Comparison of ENCODE assay signal across 11 cellular contexts in genomic region chr19:588758-589692, GRCh38. TPM values are rescaled to one million over a fixed set of nuclear protein-coding genes. Genes with fewer than 3 reads are reported as not detected.
DNase-seq lines count a peak whose midpoint lies in the region; ATAC-seq and TF ChIP-seq lines count a peak whose summit lies in the region.
"Had no signal": no experiment of that assay in that cellular context is flagged by ENCODE, and none has a peak within 500 bp of the region (broad histone marks: within the 10 kb centered on the region; RNA-seq: fewer than 3 reads in every experiment).

No MANE protein-coding gene starts in this region.

- H3K9me2 ChIP-seq in MM.1S (replicated peaks; ENCODE audit: insufficient read depth, low read length), result no peaks in the 10 kb centered on the region

- CTCF ChIA-PET in activated B cell treated with CpG ODN at 0.5 μM for 24 hours (lab: Charles Lee), result no interaction called here

- peaks cover 10% of the 10 kb centered on the region for H3K4me1 ChIP-seq in DND-41 (ENCODE audit: insufficient read depth, low read length)
- H3K4me1 ChIP-seq in MM.1S (ENCODE audit: low read length), result no peaks in the 10 kb centered on the region

- H3K4me3 Mint-ChIP-seq in activated B cell treated with CpG ODN at 0.5 μM for 24 hours, result peak overlapping the region; percentile 44
- peak overlapping the region; percentile 24 to 68 (median 54) for H3K4me3 Mint-ChIP-seq in naive thymus-derived CD8-positive, alpha-beta T cell

- H3K9me3 ChIP-seq in DND-41 (ENCODE audit: insufficient read depth, low read length, severe bottlenecking), result no peaks in the 10 kb centered on the region
- no peaks in the 10 kb centered on the region for H3K9me3 ChIP-seq in MM.1S (replicated peaks; ENCODE audit: insufficient read depth, low read length)

- intact Hi-C loops in activated B cell treated with CpG ODN at 0.5 μM for 24 hours (cut with micrococcal nuclease), result loop anchor here (1.0 to 2.0 kb wide), 2 partner anchors 44 to 145 kb away; partner anchors contain the start of gene POLRMT

- peak; percentile 19 for TF ChIP-seq CTCF in DND-41 (IDR thresholded peaks at IDR 0.05; ENCODE audit: borderline replicate concordance, extremely low read depth, low read length, poor library complexity, severe bottlenecking)
- TF ChIP-seq CTCF in MM.1S (IDR thresholded peaks at IDR 0.05; ENCODE audit: low read length), result no peak
- TF ChIP-seq CTCF in activated B cell treated with CpG ODN at 0.5 μM for 24 hours (IDR thresholded peaks at IDR 0.05), result no peak
- no peak for TF ChIP-seq CTCF in omental fat pad (IDR thresholded peaks at IDR 0.05)

- no peak overlapping the region for H3K9ac ChIP-seq in DND-41 (ENCODE audit: low read depth, low read length)
- H3K9ac ChIP-seq in MM.1S (ENCODE audit: low read length), result no peak overlapping the region

- H3K4me1 Mint-ChIP-seq in activated B cell treated with CpG ODN at 0.5 μM for 24 hours, result peaks cover 11% of the 10 kb centered on the region
- peaks cover 1 to 14% (median 10%) of the 10 kb centered on the region in 4 donors for H3K4me1 Mint-ChIP-seq in naive thymus-derived CD8-positive, alpha-beta T cell

- ATAC-seq in DND-41 (ENCODE audit: insufficient read depth, low read depth) (no peak), activated B cell treated with CpG ODN at 0.5 μM for 24 hours (ENCODE audit: low read depth) (no peak), GM19395 (IDR thresholded peaks at IDR 0.05; ENCODE audit: unreplicated experiment) (no peak), GM18867 (IDR thresholded peaks at IDR 0.05; ENCODE audit: unreplicated experiment) (no peak), omental fat pad (ENCODE audit: low FRiP score) (no peak)
- ATAC-seq in naive thymus-derived CD8-positive, alpha-beta T cell, result peak; percentile 15 to 31

- DNase-seq in DND-41 (no peak), MM.1S (no peak), activated B cell treated with CpG ODN at 0.5 μM for 24 hours (peak; percentile 42), omental fat pad (ENCODE audit: low spot score) (no peak)
- DNase-seq in naive thymus-derived CD8-positive, alpha-beta T cell, result peak in 2 of 10 donors; percentile 34 to 35
- no peak for DNase-seq in NK-92 treated with Interleukin-12 subunit alpha and Interleukin-12 subunit beta, amount 100 ng/mL, for 24 hours (lab: John Stamatoyannopoulos, UW)

- H3K4me3 ChIP-seq in DND-41 (ENCODE audit: low read depth in 1 of 2, low read length in 2 of 2) (no peak overlapping the region; a peak in 1 of 4 replicates), MM.1S (ENCODE audit: low read length) (no peak overlapping the region)

- no peaks in the 10 kb centered on the region for H3F3A ChIP-seq in MM.1S (ENCODE audit: insufficient read depth, low read length)

- no peak overlapping the region for H3K27ac Mint-ChIP-seq in activated B cell treated with CpG ODN at 0.5 μM for 24 hours
- no peak overlapping the region for H3K27ac Mint-ChIP-seq in naive thymus-derived CD8-positive, alpha-beta T cell

- no peaks in the 10 kb centered on the region for H3K9me3 Mint-ChIP-seq in activated B cell treated with CpG ODN at 0.5 μM for 24 hours
- no peaks in the 10 kb centered on the region for H3K9me3 Mint-ChIP-seq in naive thymus-derived CD8-positive, alpha-beta T cell

- no peaks in the 10 kb centered on the region for H3K36me3 Mint-ChIP-seq in activated B cell treated with CpG ODN at 0.5 μM for 24 hours (ENCODE audit: low read depth)
- no peaks in the 10 kb centered on the region for H3K36me3 Mint-ChIP-seq in naive thymus-derived CD8-positive, alpha-beta T cell

- no peak overlapping the region for H3K27ac ChIP-seq in DND-41 (ENCODE audit: low read length)
- H3K27ac ChIP-seq in MM.1S (ENCODE audit: low read length), result no peak overlapping the region

- H2AFZ ChIP-seq in DND-41 (ENCODE audit: low read depth, low read length) (no peak overlapping the region), MM.1S (ENCODE audit: low read length) (no peak overlapping the region)

- H3K79me2 ChIP-seq in DND-41 (ENCODE audit: insufficient read depth, low read length) (no peaks in the 10 kb centered on the region), MM.1S (ENCODE audit: low read length) (no peaks in the 10 kb centered on the region)

- POLR2A ChIA-PET in activated B cell treated with CpG ODN at 0.5 μM for 24 hours (lab: Charles Lee), result interaction anchor here (0.7 kb wide), 1 partner anchor 61 kb away, joined by 3 read pairs; no protein-coding TSS in a partner anchor
- POLR2A ChIA-PET in naive thymus-derived CD8-positive, alpha-beta T cell (lab: Charles Lee), result interaction anchor here (0.5 to 1.6 kb wide), 4 partner anchors 12 to 78 kb away, joined by 3 to 4 read pairs (median 4); partner anchors contain the start of gene RNF126

- H3K27me3 Mint-ChIP-seq in activated B cell treated with CpG ODN at 0.5 μM for 24 hours, result peaks cover 14% of the 10 kb centered on the region
- peaks cover 0 to 36% (median 0%) of the 10 kb centered on the region in 5 donors for H3K27me3 Mint-ChIP-seq in naive thymus-derived CD8-positive, alpha-beta T cell

- peaks cover 8% of the 10 kb centered on the region for H3K27me3 ChIP-seq in DND-41 (ENCODE audit: insufficient read depth, low read length, poor library complexity)
- H3K27me3 ChIP-seq in MM.1S (replicated peaks; ENCODE audit: insufficient read depth, low read length), result peaks cover 57% of the 10 kb centered on the region

- H3K36me3 ChIP-seq in DND-41 (ENCODE audit: insufficient read depth, low read length) (no peaks in the 10 kb centered on the region), MM.1S (replicated peaks; ENCODE audit: insufficient read depth, low read length) (no peaks in the 10 kb centered on the region)

- H3K4me2 ChIP-seq in DND-41 (ENCODE audit: insufficient read depth, low read length), result no peak overlapping the region; the same call in 1 of the 2 replicates
- peak overlapping the region; percentile 36; the same call in 1 of the 2 replicates for H3K4me2 ChIP-seq in MM.1S (ENCODE audit: low read depth, low read length)

- H4K20me1 ChIP-seq in DND-41 (ENCODE audit: insufficient read depth, low read length) (peaks cover 36% of the 10 kb centered on the region), MM.1S (ENCODE audit: insufficient read depth, low read length) (no peaks in the 10 kb centered on the region)

RNA-seq across cellular contexts. Expression of gene HCN2, which starts 0.7 kb away (rescaled TPM):
- total RNA-seq in activated B cell treated with CpG ODN at 0.5 μM for 24 hours (0.13 and 0.17 TPM in 2 replicates), omental fat pad (under 1 TPM in 2 of 4 donors, not detected in 2; 0.13 to 0.56 TPM)
- total RNA-seq in naive thymus-derived CD8-positive, alpha-beta T cell, result under 1 TPM; 0.49 to 0.68 TPM
- polyA plus RNA-seq in naive thymus-derived CD8-positive, alpha-beta T cell, result under 1 TPM in 2 of 3 donors, not detected in 1; 0.03 to 0.06 TPM
- total RNA-seq: skeletal muscle tissue had no signal

RNA-seq across cellular contexts. Expression of gene BSG, which starts 16.6 kb away (rescaled TPM):
- 150 and 152 TPM in 2 replicates for total RNA-seq in activated B cell treated with CpG ODN at 0.5 μM for 24 hours
- 100 to 1,000 TPM; 106 to 107 TPM for total RNA-seq in naive thymus-derived CD8-positive, alpha-beta T cell
- polyA plus RNA-seq in naive thymus-derived CD8-positive, alpha-beta T cell, result 100 to 1,000 TPM; 282 to 313 (median 309) TPM
- 100 to 1,000 TPM; 331 to 521 (median 417) TPM for total RNA-seq in omental fat pad

RNA-seq across cellular contexts. Expression of gene POLRMT, which starts 44.3 kb away (rescaled TPM):
- total RNA-seq in activated B cell treated with CpG ODN at 0.5 μM for 24 hours (54.7 and 58.2 TPM in 2 replicates), omental fat pad (10 to 100 TPM; 17.3 to 33.8 (median 30.1) TPM)
- 10 to 100 TPM; 88.4 to 92.3 TPM for total RNA-seq in naive thymus-derived CD8-positive, alpha-beta T cell
- 10 to 100 TPM; 33.2 to 71.1 (median 37.4) TPM for polyA plus RNA-seq in naive thymus-derived CD8-positive, alpha-beta T cell

RNA-seq across cellular contexts. Expression of gene GZMM, which starts 45.2 kb away (rescaled TPM):
- total RNA-seq in activated B cell treated with CpG ODN at 0.5 μM for 24 hours (0.22 TPM in 1 of 2 replicates, not detected in the other), omental fat pad (1 to 10 TPM in 2 of 4 donors, not detected in 2; 1.1 to 3.7 TPM)
- total RNA-seq in naive thymus-derived CD8-positive, alpha-beta T cell, result 10 to 100 TPM; 46.9 to 55.9 TPM
- polyA plus RNA-seq in naive thymus-derived CD8-positive, alpha-beta T cell, result 100 to 1,000 TPM; 228 to 450 (median 333) TPM
- total RNA-seq: skeletal muscle tissue had no signal

RNA-seq across cellular contexts. Expression of gene FGF22, which starts 50.7 kb away (rescaled TPM):
- 0.64 and 0.73 TPM in 2 replicates for total RNA-seq in activated B cell treated with CpG ODN at 0.5 μM for 24 hours
- total RNA-seq in naive thymus-derived CD8-positive, alpha-beta T cell, result 1 to 10 TPM; 2.4 to 2.6 TPM
- not detected for polyA plus RNA-seq in naive thymus-derived CD8-positive, alpha-beta T cell
- under 1 TPM in 1 of 4 donors, not detected in 3; 0.38 TPM for total RNA-seq in omental fat pad
- total RNA-seq: activated CD8-positive, alpha-beta memory T cell treated with anti-CD3 and anti-CD28 coated beads for 36 hours; fibroblast of villous mesenchyme; skeletal muscle tissue had no signal

Comparison
In these comparisons a context has a peak if more than half of its experiments do, and no peak if none do; other contexts are left out.
1. ATAC-seq: peak in naive thymus-derived CD8-positive, alpha-beta T cell (2 of 2); none in DND-41 (single experiment), activated B cell treated with CpG ODN at 0.5 μM for 24 hours (single experiment), GM19395 (single experiment), GM18867 (single experiment) and omental fat pad (single experiment).